In the genomic region with DNA sequence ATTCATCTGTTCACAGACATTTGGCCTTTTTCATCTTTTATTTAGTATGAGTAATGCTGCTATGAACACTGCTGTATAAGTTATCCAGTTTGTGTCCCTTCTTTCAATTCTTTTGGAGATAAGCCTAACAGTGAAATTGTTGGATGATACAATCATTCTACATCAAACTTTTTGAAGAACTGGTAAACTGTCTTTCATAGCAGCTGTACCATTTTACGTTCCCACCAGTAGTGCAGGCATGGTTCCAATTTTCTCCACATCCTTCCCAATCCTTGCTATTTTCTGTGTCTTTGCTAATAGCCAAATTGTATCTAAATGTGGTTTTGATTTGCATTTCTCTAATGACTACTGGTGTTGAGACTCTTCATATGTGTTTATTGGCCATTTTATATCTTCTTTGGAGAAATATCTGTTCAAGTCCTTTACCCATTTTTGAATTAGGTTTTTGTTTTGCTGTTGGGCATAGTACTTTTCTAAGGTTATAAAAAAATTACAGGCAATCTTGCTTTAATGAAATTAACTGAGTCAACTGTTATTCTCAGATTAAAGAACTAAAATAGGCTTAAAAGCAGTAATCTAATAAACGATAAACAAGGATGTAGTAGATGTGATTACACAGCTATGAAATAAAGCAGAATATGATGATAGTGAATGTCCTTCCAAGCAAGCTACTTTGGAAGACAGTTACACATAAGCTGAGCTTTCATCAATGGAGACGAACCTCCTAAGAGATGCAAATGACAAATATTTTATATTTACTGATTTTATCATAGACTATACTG, we compare ENCODE assay signal across 20 cellular contexts. TPM values are rescaled to one million over a fixed set of nuclear protein-coding genes. Genes with fewer than 3 reads are reported as not detected.
DNase-seq lines count a peak whose midpoint lies in the region; ATAC-seq and TF ChIP-seq lines count a peak whose summit lies in the region.
"Had no signal": no experiment of that assay in that cellular context is flagged by ENCODE, and none has a peak within 500 bp of the region (broad histone marks: within the 10 kb centered on the region; RNA-seq: fewer than 3 reads in every experiment).

No MANE protein-coding gene starts in this region.

- peaks cover 15% of the 10 kb centered on the region for H3K4me1 Mint-ChIP-seq in activated naive CD8-positive, alpha-beta T cell treated with anti-CD3 and anti-CD28 coated beads, Interleukin-2, amount 50 U/mL, for 24 hours

- H3K4me3 ChIP-seq in left ventricle myocardium inferior: no peak overlapping the region
- H3K4me3 ChIP-seq in right atrium auricular region: no peak overlapping the region
- H3K4me3 ChIP-seq in cardiac fibroblast (replicated peaks in 1 of 2; ENCODE audit: low read depth in 2 of 2, low read length in 2 of 2): no peak overlapping the region
- no peak overlapping the region for H3K4me3 ChIP-seq in hepatocyte
- H3K4me3 ChIP-seq: BLaER1, GM12878 had no signal

- H3K4me2 ChIP-seq in hepatocyte: no peak overlapping the region
- H3K4me2 ChIP-seq: BLaER1 had no signal

- H3K27ac ChIP-seq in left ventricle myocardium inferior (replicated peaks) (peak overlapping the region; percentile 35), right atrium auricular region (no peak overlapping the region), hepatocyte (peak overlapping the region; percentile 1), caudate nucleus (ENCODE audit: low read depth, low read length) (no peak overlapping the region)
- H3K27ac ChIP-seq: BLaER1 had no signal

- no peaks in the 10 kb centered on the region for H3K36me3 ChIP-seq in left ventricle myocardium inferior
- no peaks in the 10 kb centered on the region for H3K36me3 ChIP-seq in right atrium auricular region
- no peaks in the 10 kb centered on the region for H3K36me3 ChIP-seq in hepatocyte (replicated peaks; ENCODE audit: insufficient read depth, low read depth)

- no peaks in the 10 kb centered on the region for H4K20me1 ChIP-seq in hepatocyte (ENCODE audit: insufficient read depth, poor library complexity, severe bottlenecking)
- H4K20me1 ChIP-seq: BLaER1 had no signal

- no peak for ATAC-seq in activated naive CD8-positive, alpha-beta T cell treated with anti-CD3 and anti-CD28 coated beads, Interleukin-2, amount 50 U/mL, for 24 hours
- no peak for ATAC-seq in HG03196 (IDR thresholded peaks at IDR 0.05; ENCODE audit: unreplicated experiment)
- ATAC-seq: CD8-positive, alpha-beta T cell; GM12878 had no signal

- TF ChIP-seq CTCF in left ventricle myocardium inferior (IDR thresholded peaks at IDR 0.05; ENCODE audit: borderline replicate concordance): no peak
- TF ChIP-seq CTCF in right atrium auricular region (IDR thresholded peaks at IDR 0.05): no peak
- TF ChIP-seq CTCF in cardiac fibroblast (IDR thresholded peaks at IDR 0.05; ENCODE audit: low read depth, low read length): no peak
- TF ChIP-seq CTCF in hepatocyte (IDR thresholded peaks at IDR 0.05; ENCODE audit: poor library complexity): no peak

- H3K4me3 Mint-ChIP-seq in activated naive CD8-positive, alpha-beta T cell treated with anti-CD3 and anti-CD28 coated beads, Interleukin-2, amount 50 U/mL, for 24 hours: no peak overlapping the region
- H3K4me3 Mint-ChIP-seq: CD8-positive, alpha-beta T cell had no signal

- H3K27ac Mint-ChIP-seq in activated naive CD8-positive, alpha-beta T cell treated with anti-CD3 and anti-CD28 coated beads, Interleukin-2, amount 50 U/mL, for 24 hours: no peak overlapping the region

- no peaks in the 10 kb centered on the region for H3K9me2 ChIP-seq in hepatocyte (replicated peaks; ENCODE audit: insufficient read depth)

- H3K27me3 ChIP-seq in left ventricle myocardium inferior (ENCODE audit: low read depth): no peaks in the 10 kb centered on the region
- H3K27me3 ChIP-seq in right atrium auricular region: no peaks in the 10 kb centered on the region
- no peaks in the 10 kb centered on the region for H3K27me3 ChIP-seq in hepatocyte
- H3K27me3 ChIP-seq: BLaER1 had no signal

- 80% methylated on average over 3 of the region's 3 CpGs for WGBS in hepatocyte (ENCODE audit: low lambda C conversion rate, missing lambda C conversion rate)

- H3K4me1 ChIP-seq in left ventricle myocardium inferior (peaks cover 25% of the 10 kb centered on the region), right atrium auricular region (peaks cover 0 to 18% of the 10 kb centered on the region in 2 donors), hepatocyte (ENCODE audit: insufficient read depth) (peaks cover 3% of the 10 kb centered on the region)

- intact Hi-C loops in left ventricle myocardium inferior (cut with micrococcal nuclease): no loop called here

- H3K9me3 Mint-ChIP-seq in activated naive CD8-positive, alpha-beta T cell treated with anti-CD3 and anti-CD28 coated beads, Interleukin-2, amount 50 U/mL, for 24 hours: peaks cover 8% of the 10 kb centered on the region

- H3K27me3 Mint-ChIP-seq in activated naive CD8-positive, alpha-beta T cell treated with anti-CD3 and anti-CD28 coated beads, Interleukin-2, amount 50 U/mL, for 24 hours: no peaks in the 10 kb centered on the region

- H3K36me3 Mint-ChIP-seq in activated naive CD8-positive, alpha-beta T cell treated with anti-CD3 and anti-CD28 coated beads, Interleukin-2, amount 50 U/mL, for 24 hours (ENCODE audit: low read depth): peaks cover 23% of the 10 kb centered on the region

- no peak for DNase-seq in left ventricle myocardium inferior
- DNase-seq in right atrium auricular region (ENCODE audit: low spot score): no peak
- DNase-seq in cardiac fibroblast (ENCODE audit: low read depth in 2 of 2): peak; percentile 38 to 61
- no peak for DNase-seq in hepatocyte (ENCODE audit: low spot score)
- DNase-seq in caudate nucleus (lab: John Stamatoyannopoulos, UW): no peak
- DNase-seq in activated naive CD8-positive, alpha-beta T cell treated with anti-CD3 and anti-CD28 coated beads, Interleukin-2, amount 50 U/mL, for 24 hours: no peak
- DNase-seq in T-helper 1 cell: no peak
- DNase-seq: 8988T; CD8-positive, alpha-beta T cell; DND-41; GDM1; GOT3; KG1; NCI-H1048; NCI-H146; NCI-H2081; NCI-H510A treated with DMSO at 0.1 percent for 48 hours had no signal

- H3K9me3 ChIP-seq in left ventricle myocardium inferior (replicated peaks): no peaks in the 10 kb centered on the region
- H3K9me3 ChIP-seq in right atrium auricular region: no peaks in the 10 kb centered on the region
- H3K9me3 ChIP-seq in hepatocyte (ENCODE audit: low read depth): no peaks in the 10 kb centered on the region

- H2AFZ ChIP-seq in hepatocyte: no peak overlapping the region

- H3K79me2 ChIP-seq in hepatocyte: peaks cover 73% of the 10 kb centered on the region

RNA-seq across cellular contexts. Expression of gene FBXW7, which starts 57.2 kb away (rescaled TPM):
- total RNA-seq in left ventricle myocardium inferior: 56.7 TPM
- total RNA-seq in right atrium auricular region: 10 to 100 TPM; 39.9 to 49.4 TPM
- 41.4 and 43.5 TPM in 2 replicates for total RNA-seq in hepatocyte
- polyA plus RNA-seq in hepatocyte: 16.2 and 23.2 TPM in 2 replicates

Comparison
In these comparisons a context has a peak if more than half of its experiments do, and no peak if none do; other contexts are left out.
1. H3K27ac ChIP-seq: peak in left ventricle myocardium inferior (single experiment) and hepatocyte (single experiment); none in right atrium auricular region (0 of 2) and caudate nucleus (single experiment).
2. DNase-seq: peak in cardiac fibroblast (2 of 2); none in left ventricle myocardium inferior (single experiment), right atrium auricular region (single experiment), hepatocyte (single experiment), caudate nucleus (0 of 61), activated naive CD8-positive, alpha-beta T cell treated with anti-CD3 and anti-CD28 coated beads, Interleukin-2, amount 50 U/mL, for 24 hours (single experiment) and T-helper 1 cell (0 of 5).